Comparison of ENCODE assay signal across 40 cellular contexts in the genomic region with DNA sequence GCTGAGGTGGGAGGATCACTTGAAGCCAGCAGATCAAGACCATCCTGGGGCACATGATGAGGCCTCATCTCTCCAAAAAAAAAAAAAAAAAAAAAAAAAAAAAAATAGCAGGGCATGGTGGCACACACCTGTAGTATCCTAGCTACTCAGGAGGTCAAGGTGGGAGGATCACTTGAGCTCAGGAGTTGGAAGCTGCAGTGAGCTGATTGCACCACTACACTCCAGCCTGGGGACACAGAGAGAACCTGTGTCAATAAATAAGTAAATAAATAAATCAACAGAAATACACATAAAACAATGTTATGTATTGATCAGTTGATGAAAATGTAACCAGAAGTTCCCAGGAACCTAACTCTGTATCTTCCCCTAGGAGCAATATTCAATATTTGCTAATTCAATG.
"Had no signal": no experiment of that assay in that cellular context is flagged by ENCODE, and none has a peak within 500 bp of the region (broad histone marks: within the 10 kb centered on the region; RNA-seq: fewer than 3 reads in every experiment).

No MANE protein-coding gene starts in this region.

- H3K27me3 Mint-ChIP-seq: activated naive CD4-positive, alpha-beta T cell treated with anti-CD3 and anti-CD28 coated beads, Interleukin-2, amount 10 ng/mL, durations not matched to agents 7 days and 5 days; activated naive CD4-positive, alpha-beta T cell treated with anti-CD3 and anti-CD28 coated beads, Interleukin-2, amount 50 U/mL, for 24 hours; activated naive CD8-positive, alpha-beta T cell; activated naive CD8-positive, alpha-beta T cell treated with anti-CD3 and anti-CD28 coated beads for 36 hours; activated naive CD8-positive, alpha-beta T cell treated with anti-CD3 and anti-CD28 coated beads, Interleukin-2, amount 10 ng/mL, durations not matched to agents 7 days and 5 days; activated naive CD8-positive, alpha-beta T cell treated with anti-CD3 and anti-CD28 coated beads, Interleukin-2, amount 50 U/mL, for 24 hours; activated T-cell treated with anti-CD3 and anti-CD28 coated beads, Interleukin-2, amount 50 U/mL, for 24 hours; activated T-helper 17 cell treated with anti-CD3 and anti-CD28 coated beads, Interleukin-2, amount 50 U/mL, for 72 hours; brain; central memory CD8-positive, alpha-beta T cell had no signal

- H3K4me3 ChIP-seq: adrenal gland, ascending aorta, body of pancreas, breast epithelium, cardiac muscle cell had no signal

- H3K9me3 ChIP-seq: adrenal gland, ascending aorta, body of pancreas, breast epithelium had no signal

- H3K4me1 Mint-ChIP-seq: activated naive CD4-positive, alpha-beta T cell treated with anti-CD3 and anti-CD28 coated beads, Interleukin-2, amount 10 ng/mL, durations not matched to agents 7 days and 5 days; activated naive CD4-positive, alpha-beta T cell treated with anti-CD3 and anti-CD28 coated beads, Interleukin-2, amount 50 U/mL, for 24 hours; activated naive CD8-positive, alpha-beta T cell treated with anti-CD3 and anti-CD28 coated beads for 36 hours; activated naive CD8-positive, alpha-beta T cell treated with anti-CD3 and anti-CD28 coated beads, Interleukin-2, amount 10 ng/mL, durations not matched to agents 7 days and 5 days; activated naive CD8-positive, alpha-beta T cell treated with anti-CD3 and anti-CD28 coated beads, Interleukin-2, amount 50 U/mL, for 24 hours; activated T-helper 17 cell treated with anti-CD3 and anti-CD28 coated beads, Interleukin-2, amount 50 U/mL, for 72 hours; central memory CD8-positive, alpha-beta T cell had no signal

- H3K27ac ChIP-seq: adrenal gland, ascending aorta, body of pancreas, brain microvascular endothelial cell, breast epithelium, cardiac muscle cell had no signal

- H3K36me3 Mint-ChIP-seq: activated naive CD4-positive, alpha-beta T cell treated with anti-CD3 and anti-CD28 coated beads, Interleukin-2, amount 10 ng/mL, durations not matched to agents 7 days and 5 days; activated naive CD4-positive, alpha-beta T cell treated with anti-CD3 and anti-CD28 coated beads, Interleukin-2, amount 50 U/mL, for 24 hours; activated naive CD8-positive, alpha-beta T cell treated with anti-CD3 and anti-CD28 coated beads for 36 hours; activated naive CD8-positive, alpha-beta T cell treated with anti-CD3 and anti-CD28 coated beads, Interleukin-2, amount 10 ng/mL, durations not matched to agents 7 days and 5 days; brain had no signal

- ATAC-seq: activated naive CD4-positive, alpha-beta T cell treated with anti-CD3 and anti-CD28 coated beads, Interleukin-2, amount 50 U/mL, for 72 hours; activated naive CD8-positive, alpha-beta T cell treated with anti-CD3 and anti-CD28 coated beads, Interleukin-2, amount 50 U/mL, for 24 hours; activated T-cell treated with anti-CD3 and anti-CD28 coated beads, Interleukin-2, amount 50 U/mL, for 4 hours; activated T-cell treated with anti-CD3 and anti-CD28 coated beads, Interleukin-2, amount 50 U/mL, for 72 hours; activated T-helper 17 cell treated with anti-CD3 and anti-CD28 coated beads, Interleukin-2, amount 50 U/mL, for 72 hours; body of pancreas had no signal

- H3K36me3 ChIP-seq: adrenal gland, ascending aorta, brain microvascular endothelial cell, breast epithelium, cardiac muscle cell had no signal

- H3K27me3 ChIP-seq: adrenal gland, ascending aorta, body of pancreas, brain microvascular endothelial cell, breast epithelium, cardiac muscle cell had no signal

- DNase-seq: activated effector memory CD4-positive, alpha-beta T cell treated with anti-CD3 and anti-CD28 coated beads, Interleukin-2, amount 50 U/mL, for 16 hours; activated effector memory CD4-positive, alpha-beta T cell treated with Interleukin-2 at 50 U/mL for 16 hours; activated gamma-delta T cell; activated gamma-delta T cell treated with Interleukin-2 at 50 U/mL for 16 hours; activated naive CD4-positive, alpha-beta T cell; activated naive CD4-positive, alpha-beta T cell treated with anti-CD3 and anti-CD28 coated beads for 36 hours; activated naive CD4-positive, alpha-beta T cell treated with anti-CD3 and anti-CD28 coated beads, Interleukin-2, amount 10 ng/mL, durations not matched to agents 7 days and 5 days; activated naive CD4-positive, alpha-beta T cell treated with anti-CD3 and anti-CD28 coated beads, Interleukin-2, amount 50 U/mL, for 16 hours; activated naive CD4-positive, alpha-beta T cell treated with Interleukin-2 at 50 U/mL for 16 hours; activated naive CD8-positive, alpha-beta T cell treated with anti-CD3 and anti-CD28 coated beads for 36 hours; activated naive CD8-positive, alpha-beta T cell treated with anti-CD3 and anti-CD28 coated beads, Interleukin-2, amount 10 ng/mL, durations not matched to agents 7 days and 5 days; activated naive CD8-positive, alpha-beta T cell treated with anti-CD3 and anti-CD28 coated beads, Interleukin-2, amount 50 U/mL, for 24 hours; activated T-cell treated with anti-CD3 and anti-CD28 coated beads for 4 hours; activated T-cell treated with anti-CD3 and anti-CD28 coated beads, Interleukin-2, amount 50 U/mL, for 1 hour; activated T-cell treated with anti-CD3 and anti-CD28 coated beads, Interleukin-2, amount 50 U/mL, for 24 hours; activated T-cell treated with anti-CD3 and anti-CD28 coated beads, Interleukin-2, amount 50 U/mL, for 4 hours; activated T-cell treated with anti-CD3 and anti-CD28 coated beads, Interleukin-2, amount 50 U/mL, for 48 hours; activated T-cell treated with anti-CD3 and anti-CD28 coated beads, Interleukin-2, amount 50 U/mL, for 72 hours; adrenal gland; amniotic stem cell; amygdala; anterior cingulate cortex; aorta; body of pancreas; brain microvascular endothelial cell; caudate nucleus; central memory CD4-positive, alpha-beta T cell; cerebellar nuclear complex had no signal

- H3K4me3 Mint-ChIP-seq: activated naive CD4-positive, alpha-beta T cell treated with anti-CD3 and anti-CD28 coated beads for 36 hours; activated naive CD4-positive, alpha-beta T cell treated with anti-CD3 and anti-CD28 coated beads, Interleukin-2, amount 10 ng/mL, durations not matched to agents 7 days and 5 days; activated naive CD4-positive, alpha-beta T cell treated with anti-CD3 and anti-CD28 coated beads, Interleukin-2, amount 50 U/mL, for 24 hours; activated naive CD8-positive, alpha-beta T cell; activated naive CD8-positive, alpha-beta T cell treated with anti-CD3 and anti-CD28 coated beads for 36 hours; activated naive CD8-positive, alpha-beta T cell treated with anti-CD3 and anti-CD28 coated beads, Interleukin-2, amount 10 ng/mL, durations not matched to agents 7 days and 5 days; activated naive CD8-positive, alpha-beta T cell treated with anti-CD3 and anti-CD28 coated beads, Interleukin-2, amount 50 U/mL, for 24 hours; activated T-cell treated with anti-CD3 and anti-CD28 coated beads, Interleukin-2, amount 50 U/mL, for 24 hours; activated T-cell treated with anti-CD3 and anti-CD28 coated beads, Interleukin-2, amount 50 U/mL, for 4 hours; activated T-cell treated with anti-CD3 and anti-CD28 coated beads, Interleukin-2, amount 50 U/mL, for 72 hours; activated T-helper 1 cell treated with anti-CD3 and anti-CD28 coated beads, Interleukin-12 subunit alpha, Interleukin-12 subunit beta, Interleukin-2, Interleukin-4 antibody, amounts not matched to agents 30 ng/mL and 10 ng/mL and 1 ng/mL, durations not matched to agents 14 hours and 24 hours and 36 hours; activated T-helper 17 cell treated with anti-CD3 and anti-CD28 coated beads, Interleukin-2, amount 50 U/mL, for 72 hours; brain; central memory CD8-positive, alpha-beta T cell had no signal

- FAIRE-seq: bronchial epithelial cell had no signal

- H3K9me3 Mint-ChIP-seq: activated naive CD4-positive, alpha-beta T cell treated with anti-CD3 and anti-CD28 coated beads, Interleukin-2, amount 50 U/mL, for 24 hours; activated naive CD8-positive, alpha-beta T cell treated with anti-CD3 and anti-CD28 coated beads for 36 hours; activated T-helper 1 cell treated with anti-CD3 and anti-CD28 coated beads, Interleukin-12 subunit alpha, Interleukin-12 subunit beta, Interleukin-2, Interleukin-4 antibody, amounts not matched to agents 30 ng/mL and 10 ng/mL and 1 ng/mL, durations not matched to agents 14 hours and 24 hours and 36 hours had no signal

- H3K4me1 ChIP-seq: adrenal gland, ascending aorta, body of pancreas, breast epithelium had no signal

- H3K27ac Mint-ChIP-seq: activated naive CD4-positive, alpha-beta T cell treated with anti-CD3 and anti-CD28 coated beads for 36 hours; activated naive CD4-positive, alpha-beta T cell treated with anti-CD3 and anti-CD28 coated beads, Interleukin-2, amount 10 ng/mL, durations not matched to agents 7 days and 5 days; activated naive CD4-positive, alpha-beta T cell treated with anti-CD3 and anti-CD28 coated beads, Interleukin-2, amount 50 U/mL, for 24 hours; activated naive CD4-positive, alpha-beta T cell treated with anti-CD3 and anti-CD28 coated beads, Interleukin-2, amount 50 U/mL, for 72 hours; activated naive CD8-positive, alpha-beta T cell; activated naive CD8-positive, alpha-beta T cell treated with anti-CD3 and anti-CD28 coated beads for 36 hours; activated naive CD8-positive, alpha-beta T cell treated with anti-CD3 and anti-CD28 coated beads, Interleukin-2, amount 10 ng/mL, durations not matched to agents 7 days and 5 days; activated naive CD8-positive, alpha-beta T cell treated with anti-CD3 and anti-CD28 coated beads, Interleukin-2, amount 50 U/mL, for 24 hours; activated T-cell treated with anti-CD3 and anti-CD28 coated beads, Interleukin-2, amount 50 U/mL, for 24 hours; activated T-cell treated with anti-CD3 and anti-CD28 coated beads, Interleukin-2, amount 50 U/mL, for 72 hours; activated T-helper 1 cell treated with anti-CD3 and anti-CD28 coated beads, Interleukin-12 subunit alpha, Interleukin-12 subunit beta, Interleukin-2, Interleukin-4 antibody, amounts not matched to agents 30 ng/mL and 10 ng/mL and 1 ng/mL, durations not matched to agents 14 hours and 24 hours and 36 hours; activated T-helper 17 cell treated with anti-CD3 and anti-CD28 coated beads, Interleukin-2, amount 50 U/mL, for 72 hours; activated T-helper 2 cell treated with anti-CD3 and anti-CD28 coated beads, Interferon-gamma antibody, Interleukin-2, Interleukin-4, amounts not matched to agents 10 μg/mL and 5 μg/mL and 100 μg/mL, durations not matched to agents 14 hours and 24 hours and 36 hours; brain had no signal
